In genomic region chr1:2525896-2526823, GRCh38 we compare ENCODE assay signal across 1 cellular context.
A peak's percentile ranks its signal among the peaks of the same experiment; 100 is the strongest.
TF ChIP-seq lines count a peak whose summit lies in the region.

Gene PANK4, minus strand, starts transcription at chr1:2526596. Its CDS starts 9 bp downstream, at chr1:2526587.

TF ChIP-seq in GM12878, 131 proteins besides CTCF, POLR2A, EP300 and RAD21 (continued from another document):
- 0 out of 4 replicates have a peak, but pooled peaks of 1 of the 2 experiments have one; percentile 49 for TF ChIP-seq SRF (IDR thresholded peaks at IDR 0.05; ENCODE audit: low read depth in 2 of 2, low read length in 2 of 2)
- no peak; the same call in 1 of the 2 replicates for TF ChIP-seq NR2F1 (conservative IDR thresholded peaks at IDR 0.05)
- TF ChIP-seq ESRRA (IDR thresholded peaks at IDR 0.05; ENCODE audit: low read length) = 0 out of 2 replicates have a peak, but pooled peaks have one; percentile 25
- TF ChIP-seq KLF5 (IDR thresholded peaks at IDR 0.05; ENCODE audit: partially characterized antibody) = peak; percentile 35
- TF ChIP-seq SMARCA5 (IDR thresholded peaks at IDR 0.05) = 0 out of 2 replicates have a peak, but pooled peaks have one; percentile 38
- TF ChIP-seq NFYA (IDR thresholded peaks at IDR 0.05; ENCODE audit: borderline replicate concordance, low read depth, low read length) = no peak
- peak; percentile 97 for TF ChIP-seq YY1 (IDR thresholded peaks at IDR 0.05; ENCODE audit: low read depth, low read length)
- TF ChIP-seq NR2C1 (IDR thresholded peaks at IDR 0.05) = peak; percentile 75
- TF ChIP-seq MEF2B (IDR thresholded peaks at IDR 0.05; ENCODE audit: partially characterized antibody, poor library complexity, severe bottlenecking) = no peak
- TF ChIP-seq ZBTB33 (IDR thresholded peaks at IDR 0.05) = no peak
- TF ChIP-seq RUNX3 (IDR thresholded peaks at IDR 0.05; ENCODE audit: low read length) = peak; percentile 36; the same call in 1 of the 2 replicates
- TF ChIP-seq SUZ12 (IDR thresholded peaks at IDR 0.05; ENCODE audit: unreplicated experiment) = no peak
- TF ChIP-seq CHD2 (IDR thresholded peaks at IDR 0.05; ENCODE audit: borderline replicate concordance, low read depth, low read length) = peak; percentile 85
- TF ChIP-seq CREM (IDR thresholded peaks at IDR 0.05; ENCODE audit: low read depth) = peak; percentile 87
- peak; percentile 74; the same call in 1 of the 2 replicates for TF ChIP-seq NKRF (conservative IDR thresholded peaks at IDR 0.05)
- TF ChIP-seq NR2C2 (IDR thresholded peaks at IDR 0.05; ENCODE audit: borderline replicate concordance, control insufficient read depth, insufficient read length, low read depth) = no peak
- no peak for TF ChIP-seq KDM1A (IDR thresholded peaks at IDR 0.05; ENCODE audit: borderline replicate concordance)
- TF ChIP-seq KAT2A (conservative IDR thresholded peaks at IDR 0.05; ENCODE audit: control insufficient read depth, low read depth, low read length) = no peak
- TF ChIP-seq ATF3 (IDR thresholded peaks at IDR 0.05; ENCODE audit: borderline replicate concordance, extremely low read depth, low read depth, low read length) = peak; percentile 67; the same call in 1 of the 2 replicates
- TF ChIP-seq HSF1 (IDR thresholded peaks at IDR 0.05; ENCODE audit: low read depth, low read length) = peak; percentile 74; the same call in 1 of the 2 replicates
- TF ChIP-seq STAT1 (conservative IDR thresholded peaks at IDR 0.05) = peak; percentile 73; the same call in 1 of the 2 replicates
- peak; percentile 22; the same call in 1 of the 2 replicates for TF ChIP-seq SIN3A (IDR thresholded peaks at IDR 0.05; ENCODE audit: low read depth, low read length)
- TF ChIP-seq RELA (IDR thresholded peaks at IDR 0.05; ENCODE audit: borderline replicate concordance, partially characterized antibody) = peak; percentile 26
- peak in 1 of 2 experiments; percentile 44; a peak in 1 of 4 replicates for TF ChIP-seq BHLHE40 (IDR thresholded peaks at IDR 0.05; ENCODE audit: borderline replicate concordance in 1 of 2, low read depth in 2 of 2, low read length in 1 of 2)
- peak; percentile 94 for TF ChIP-seq TARDBP (IDR thresholded peaks at IDR 0.05; ENCODE audit: borderline replicate concordance)
- TF ChIP-seq GATAD2B (conservative IDR thresholded peaks at IDR 0.05; ENCODE audit: low read depth) = peak; percentile 66
- TF ChIP-seq CREB1 (IDR thresholded peaks at IDR 0.05; ENCODE audit: low read depth) = peak; percentile 49; the same call in 1 of the 2 replicates
- peak; percentile 88 for TF ChIP-seq LARP7 (IDR thresholded peaks at IDR 0.05)
- TF ChIP-seq SREBF1 (IDR thresholded peaks at IDR 0.05; ENCODE audit: low read length) = peak; percentile 88
